ENCODE assay signal across 7 cellular contexts in genomic region chr7:75114870-75115437, GRCh38. TPM values are rescaled to one million over a fixed set of nuclear protein-coding genes. Genes with fewer than 3 reads are reported as not detected.
DNase-seq lines count a peak whose midpoint lies in the region; ATAC-seq and TF ChIP-seq lines count a peak whose summit lies in the region.
"Not testable (repeated sequence)": the region's sequence is repeated elsewhere in the genome, so short reads cannot be mapped to it uniquely, and the experiment has no call there.

No MANE protein-coding gene starts in this region.

- intact Hi-C loops in left colon (cut with DNase I, micrococcal nuclease); sciatic nerve (cut with DNase I): not testable (repeated sequence)

- not testable (repeated sequence) for H3K4me3 ChIP-seq in fibroblast of villous mesenchyme (ENCODE audit: low read depth, low read length)

- ATAC-seq in SK-N-SH treated with all-trans-retinoic acid at 6 μM for 48 hours: peak; percentile 75
- peak; percentile 15 for ATAC-seq in left colon
- ATAC-seq in sciatic nerve: peak; percentile 77

- not testable (repeated sequence) for TF ChIP-seq CTCF in fibroblast of villous mesenchyme (IDR thresholded peaks at IDR 0.05; ENCODE audit: insufficient read depth, low read depth, low read length)

- DNase-seq in ACHN (peak; percentile 32), H4 (ENCODE audit: low spot score) (peak; percentile 1), LoVo (ENCODE audit: low spot score) (peak; percentile 1), fibroblast of villous mesenchyme (ENCODE audit: low read depth) (peak; percentile 12)
- not testable (repeated sequence) for DNase-seq in left colon; sciatic nerve (ENCODE audit: low spot score)

- in situ Hi-C loops in ACHN (cut with HindIII; ENCODE audit: low pct_ligation_motif_present, low pct_unique_long_range_greater_than_20kb, low sequenced_read_pairs): not testable (repeated sequence)

RNA-seq across cellular contexts. Expression of gene GTF2IRD2B, which starts 22.6 kb away (rescaled TPM):
- 34.4 and 51.9 TPM in 2 replicates for total RNA-seq in H4 (2014; rRNA removed; shearing (Covaris generic))
- total RNA-seq in fibroblast of villous mesenchyme: 18.1 and 22.2 TPM in 2 replicates
- total RNA-seq in left colon: 10 to 100 TPM; 27.6 to 44.4 TPM
- total RNA-seq in sciatic nerve: 76.8 TPM

RNA-seq across cellular contexts. Expression of gene RCC1L, which starts 41.4 kb away (rescaled TPM):
- total RNA-seq in H4 (2014; rRNA removed; shearing (Covaris generic)): 62.7 and 73.5 TPM in 2 replicates
- total RNA-seq in fibroblast of villous mesenchyme (36.1 and 52.2 TPM in 2 replicates), left colon (10 to 100 TPM; 34.0 to 40.8 TPM), sciatic nerve (30.5 TPM)

Comparison
In these comparisons a context has a peak if more than half of its experiments do, and no peak if none do; other contexts are left out.
1. ATAC-seq: peak in every context shown above with its lines; median percentile 77 in sciatic nerve; 75 in SK-N-SH treated with all-trans-retinoic acid at 6 μM for 48 hours; 15 in left colon.